ENCODE assay signal across 9 cellular contexts in genomic region chr11:36352919-36353318, GRCh38. TPM values are rescaled to one million over a fixed set of nuclear protein-coding genes. Genes with fewer than 3 reads are reported as not detected.
DNase-seq lines count a peak whose midpoint lies in the region; ATAC-seq and TF ChIP-seq lines count a peak whose summit lies in the region.
"Had no signal": no experiment of that assay in that cellular context is flagged by ENCODE, and none has a peak within 500 bp of the region (broad histone marks: within the 10 kb centered on the region; RNA-seq: fewer than 3 reads in every experiment).

No MANE protein-coding gene starts in this region.

- TF ChIP-seq EP300 in gastroesophageal sphincter (IDR thresholded peaks at IDR 0.05): no peak

- H3K4me3 ChIP-seq in H7 (ENCODE audit: insufficient read depth, low read depth, low read length) (no peak overlapping the region), gastroesophageal sphincter (no peak overlapping the region)

- H3K27me3 ChIP-seq in H7 (ENCODE audit: control insufficient read depth, insufficient read depth, low read length): no peaks in the 10 kb centered on the region
- peaks cover 13% of the 10 kb centered on the region for H3K27me3 ChIP-seq in gastroesophageal sphincter

- H3K27ac ChIP-seq in temporal lobe (ENCODE audit: low read depth, low read length) (peak overlapping the region; percentile 55), gastroesophageal sphincter (no peak overlapping the region)

- H3K9me3 ChIP-seq in gastroesophageal sphincter: no peaks in the 10 kb centered on the region

- 69 to 82% methylated on average over 3 of the region's 3 CpGs for WGBS in gastroesophageal sphincter (ENCODE audit: low coverage in 1 of 2), 2 donors

- ATAC-seq in GM19324 (IDR thresholded peaks at IDR 0.05; ENCODE audit: low FRiP score, unreplicated experiment) (no peak), gastroesophageal sphincter (no peak)

- H3K36me3 ChIP-seq in H7 (replicated peaks; ENCODE audit: control insufficient read depth, insufficient read depth, low read length): no peaks in the 10 kb centered on the region
- no peaks in the 10 kb centered on the region for H3K36me3 ChIP-seq in gastroesophageal sphincter

- TF ChIP-seq CTCF in gastroesophageal sphincter (IDR thresholded peaks at IDR 0.05): no peak

- DNase-seq in stimulated activated CD4-positive, alpha-beta T cell treated with anti-CD3 and anti-CD28 coated beads, Interleukin-15, amount 100 ng/mL, for 24 hours: peak; percentile 37
- no peak for DNase-seq in stimulated activated CD4-positive, alpha-beta T cell treated with anti-CD3 and anti-CD28 coated beads, Interleukin-12 subunit alpha, Interleukin-12 subunit beta, amount 100 ng/mL, for 4 hours
- peak; percentile 61 for DNase-seq in activated CD8-positive, alpha-beta memory T cell treated with anti-CD3 and anti-CD28 coated beads, Interleukin-2, amount 50 U/mL, for 48 hours
- DNase-seq in globus pallidus (ENCODE audit: low spot score) (peak; percentile 51), H7 (no peak)
- DNase-seq: mammary epithelial cell had no signal

- H3K4me1 ChIP-seq in gastroesophageal sphincter: no peaks in the 10 kb centered on the region

- TF ChIP-seq POLR2A in gastroesophageal sphincter (IDR thresholded peaks at IDR 0.05): no peak

RNA-seq across cellular contexts. Expression of gene PRR5L, which starts 56.8 kb away (rescaled TPM):
- total RNA-seq in temporal lobe (6.6 TPM), gastroesophageal sphincter (1 to 10 TPM; 2.8 to 9.7 (median 7.5) TPM)
- 5.8 and 6.9 TPM in 2 replicates for total RNA-seq in H7 (2014; rRNA removed; shearing (Covaris generic))

Comparison
In these comparisons a context has a peak if more than half of its experiments do, and no peak if none do; other contexts are left out.
1. DNase-seq: peak in stimulated activated CD4-positive, alpha-beta T cell treated with anti-CD3 and anti-CD28 coated beads, Interleukin-15, amount 100 ng/mL, for 24 hours (single experiment), activated CD8-positive, alpha-beta memory T cell treated with anti-CD3 and anti-CD28 coated beads, Interleukin-2, amount 50 U/mL, for 48 hours (single experiment) and globus pallidus (single experiment); none in stimulated activated CD4-positive, alpha-beta T cell treated with anti-CD3 and anti-CD28 coated beads, Interleukin-12 subunit alpha, Interleukin-12 subunit beta, amount 100 ng/mL, for 4 hours (single experiment) and H7 (single experiment).